Comparison of ENCODE assay signal across 23 cellular contexts in genomic region chr5:64576241-64576640, GRCh38.
DNase-seq lines count a peak whose midpoint lies in the region; ATAC-seq and TF ChIP-seq lines count a peak whose summit lies in the region.
"Had no signal": no experiment of that assay in that cellular context is flagged by ENCODE, and none has a peak within 500 bp of the region (broad histone marks: within the 10 kb centered on the region; RNA-seq: fewer than 3 reads in every experiment).

No MANE protein-coding gene starts in this region.

- no peak overlapping the region for H3K27ac ChIP-seq in GM23248
- peak overlapping the region in 18 of 59 donors; percentile 0 to 81 (median 50) for H3K27ac ChIP-seq in dorsolateral prefrontal cortex
- H3K27ac ChIP-seq in thoracic aorta, result peak overlapping the region; percentile 25 to 45
- H3K27ac ChIP-seq: C4-2B, HL-60 had no signal

- H3K4me3 ChIP-seq in GM23248 (no peak overlapping the region), dorsolateral prefrontal cortex (peak overlapping the region in 44 of 59 donors; percentile 2 to 54 (median 32)), thoracic aorta (no peak overlapping the region)

- 2 to 4% methylated on average over 2 of the region's 2 CpGs for WGBS in GM23248 (ENCODE audit: low coverage in 1 of 2, low lambda C conversion rate in 2 of 2, missing lambda C conversion rate in 2 of 2), 2 experiments

- H3K9me2 ChIP-seq in GM23248 (ENCODE audit: insufficient read depth), result no peaks in the 10 kb centered on the region

- intact Hi-C loops in dorsolateral prefrontal cortex (cut with DNase I), result loop anchor here in 1 of 2 donors (10.0 kb wide), 1 partner anchor 71 kb away; the partner anchor contains the start of gene RGS7BP

- no peaks in the 10 kb centered on the region for H3K4me1 ChIP-seq in GM23248 (ENCODE audit: insufficient read depth)
- peaks cover 10 to 41% of the 10 kb centered on the region in 2 donors for H3K4me1 ChIP-seq in thoracic aorta (ENCODE audit: control insufficient read depth in 1 of 2, low read depth in 2 of 2)
- H3K4me1 ChIP-seq: Caco-2 had no signal

- H3K36me3 ChIP-seq in GM23248 (ENCODE audit: low read depth), result no peaks in the 10 kb centered on the region
- no peaks in the 10 kb centered on the region for H3K36me3 ChIP-seq in thoracic aorta

- H3K9ac ChIP-seq in GM23248, result no peak overlapping the region

- TF ChIP-seq CTCF in dorsolateral prefrontal cortex (IDR thresholded peaks at IDR 0.05 in 54 of 56, conservative IDR thresholded peaks at IDR 0.05 in 2 of 56; ENCODE audit: low read depth in 1 of 56, partially characterized antibody in 56 of 56), result no peak
- no peak for TF ChIP-seq CTCF in thoracic aorta (IDR thresholded peaks at IDR 0.05)

- in situ Hi-C loops in GM23248 (cut with MboI), result no loop called here

- H3K9me3 ChIP-seq in GM23248 (ENCODE audit: low read depth), result no peaks in the 10 kb centered on the region
- no peaks in the 10 kb centered on the region for H3K9me3 ChIP-seq in thoracic aorta
- H3K9me3 ChIP-seq: Caco-2 had no signal

- ATAC-seq in thoracic aorta (ENCODE audit: insufficient number of reproducible peaks, low FRiP score, low read depth) (peak; percentile 71), HG03135 (IDR thresholded peaks at IDR 0.05; ENCODE audit: unreplicated experiment) (no peak)
- ATAC-seq: CD8-positive, alpha-beta T cell had no signal

- no peaks in the 10 kb centered on the region for H3K79me2 ChIP-seq in GM23248 (ENCODE audit: insufficient read depth)

- H3K4me2 ChIP-seq in GM23248 (ENCODE audit: unreplicated experiment), result no peak overlapping the region

- no peak overlapping the region for H2AFZ ChIP-seq in GM23248

- no peaks in the 10 kb centered on the region for H4K20me1 ChIP-seq in GM23248 (ENCODE audit: insufficient read depth)

- DNase-seq in GM23248 (peak; percentile 6), NCI-H82 (lab: John Stamatoyannopoulos, UW) (peak; percentile 63), dorsolateral prefrontal cortex (no peak), thoracic aorta (ENCODE audit: low spot score) (no peak)
- DNase-seq in activated CD4-positive, alpha-beta T cell treated with anti-CD3 and anti-CD28 coated beads for 48 hours, result no peak
- DNase-seq in activated T-cell treated with anti-CD3 and anti-CD28 coated beads, Interleukin-2, amount 50 U/mL, for 48 hours, result no peak
- DNase-seq: Caco-2; CD8-positive, alpha-beta T cell; DMS79; GF-D8; HCEC 1CT; NCI-H1092 treated with DMSO at 0.1 percent for 48 hours; NCI-H1436; NCI-H187; NCI-H2081 treated with DMSO at 0.1 percent for 48 hours; NCI-H2171 treated with DMSO at 0.1 percent for 48 hours; NCI-H524; NCI-H774; RPMI8226; SHP77 had no signal

- peaks cover 7% of the 10 kb centered on the region; the same call in 1 of the 2 replicates for H3K27me3 ChIP-seq in GM23248 (replicated peaks; ENCODE audit: insufficient read depth)
- no peaks in the 10 kb centered on the region for H3K27me3 ChIP-seq in dorsolateral prefrontal cortex
- no peaks in the 10 kb centered on the region for H3K27me3 ChIP-seq in thoracic aorta (replicated peaks; ENCODE audit: insufficient read depth)

- no peaks in the 10 kb centered on the region for H3F3A ChIP-seq in GM23248 (ENCODE audit: insufficient read depth)

Comparison
In these comparisons a context has a peak if more than half of its experiments do, and no peak if none do; other contexts are left out.
1. DNase-seq: peak in GM23248 (single experiment) and NCI-H82 (single experiment); none in dorsolateral prefrontal cortex (0 of 10), thoracic aorta (single experiment), activated CD4-positive, alpha-beta T cell treated with anti-CD3 and anti-CD28 coated beads for 48 hours (single experiment) and activated T-cell treated with anti-CD3 and anti-CD28 coated beads, Interleukin-2, amount 50 U/mL, for 48 hours (0 of 2).
2. H3K4me3 ChIP-seq: peak in dorsolateral prefrontal cortex (44 of 59); none in GM23248 (single experiment) and thoracic aorta (single experiment).